Comparison of ENCODE assay signal across 7 cellular contexts in the genomic region with DNA sequence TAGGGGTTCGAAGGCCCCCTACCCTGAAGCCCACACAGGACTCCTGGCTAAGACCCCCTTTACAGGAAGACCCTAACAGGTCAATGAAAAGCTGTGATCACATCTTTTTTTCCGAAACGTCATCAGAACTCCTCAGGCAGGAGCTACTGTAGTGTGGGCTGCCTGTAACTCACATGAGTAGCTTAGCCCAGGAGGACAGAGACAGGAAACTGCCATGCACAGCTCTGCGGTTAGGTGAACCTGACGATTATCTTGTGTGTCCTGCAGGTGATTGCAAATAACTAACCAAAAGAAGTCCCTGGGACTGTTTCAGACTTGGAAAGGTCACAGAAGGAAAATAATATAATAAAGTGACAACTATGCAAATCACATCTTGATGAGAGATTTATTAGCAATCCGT. TPM values are rescaled to one million over a fixed set of nuclear protein-coding genes. Genes with fewer than 3 reads are reported as not detected.
"Had no signal": no experiment of that assay in that cellular context is flagged by ENCODE, and none has a peak within 500 bp of the region (broad histone marks: within the 10 kb centered on the region; RNA-seq: fewer than 3 reads in every experiment).

No MANE protein-coding gene starts in this region.

RNA-seq across cellular contexts. Expression of a gene that starts 4.2 kb away (rescaled TPM):
- total RNA-seq: GM23248, H4, H7, HepG2, HFFc6, HT1080 had no signal
- polyA plus RNA-seq: GM23248, HepG2, IgD-negative memory B cell had no signal

RNA-seq across cellular contexts. Expression of a gene that starts 15.2 kb away (rescaled TPM):
- total RNA-seq: GM23248, H4, H7, HepG2, HFFc6, HT1080 had no signal
- polyA plus RNA-seq: GM23248, HepG2, IgD-negative memory B cell had no signal

RNA-seq across cellular contexts. Expression of a gene that starts 33.5 kb away (rescaled TPM):
- total RNA-seq: GM23248, H7, HepG2, HFFc6, HT1080 had no signal
- polyA plus RNA-seq: GM23248, HepG2, IgD-negative memory B cell had no signal
